Comparison of ENCODE assay signal across 3 cellular contexts in the genomic region with DNA sequence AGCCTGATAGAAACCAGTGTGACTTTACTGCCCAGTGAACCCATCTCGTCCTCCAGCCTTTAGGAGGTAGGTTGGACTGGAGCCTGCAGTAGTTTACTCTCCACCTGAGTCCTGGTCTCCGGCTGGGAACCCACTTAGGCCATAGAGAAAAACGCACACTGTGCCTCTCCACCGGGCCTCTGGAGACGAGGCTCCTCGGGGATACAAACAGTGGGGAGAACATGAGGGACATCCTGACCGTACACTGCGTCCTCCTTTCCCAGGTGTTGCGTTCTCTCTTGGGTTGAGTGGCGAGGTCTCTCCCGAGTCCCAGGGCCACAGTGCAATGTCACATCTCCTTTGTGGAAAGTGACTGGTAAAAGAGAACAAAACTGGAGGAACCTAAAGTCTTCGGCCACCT. TPM values are rescaled to one million over a fixed set of nuclear protein-coding genes. Genes with fewer than 3 reads are reported as not detected.
"Had no signal": no experiment of that assay in that cellular context is flagged by ENCODE, and none has a peak within 500 bp of the region (broad histone marks: within the 10 kb centered on the region; RNA-seq: fewer than 3 reads in every experiment).

No MANE protein-coding gene starts in this region.

RNA-seq across cellular contexts. Expression of gene FCGR3B, which starts 26.0 kb away (rescaled TPM):
- total RNA-seq: H4, H9, HT-29 had no signal

RNA-seq across cellular contexts. Expression of gene FCGR3A, which starts 55.4 kb away (rescaled TPM):
- total RNA-seq: H4, H9, HT-29 had no signal

RNA-seq across cellular contexts. Expression of gene FCGR2B, which starts 57.9 kb away (rescaled TPM):
- total RNA-seq: H4, H9, HT-29 had no signal
